ENCODE assay signal across 9 cellular contexts in genomic region chr20:63230800-63231268, GRCh38. TPM values are rescaled to one million over a fixed set of nuclear protein-coding genes. Genes with fewer than 3 reads are reported as not detected.
DNase-seq lines count a peak whose midpoint lies in the region; ATAC-seq and TF ChIP-seq lines count a peak whose summit lies in the region.
"Had no signal": no experiment of that assay in that cellular context is flagged by ENCODE, and none has a peak within 500 bp of the region (broad histone marks: within the 10 kb centered on the region; RNA-seq: fewer than 3 reads in every experiment).

No MANE protein-coding gene starts in this region.

- POLR2A ChIA-PET in RWPE1 (lab: Yijun Ruan, JAX; ENCODE audit: low non-redundant PET) = no interaction called here

- no peak overlapping the region for H3K4me3 ChIP-seq in fibroblast of pulmonary artery (replicated peaks; ENCODE audit: low read depth, low read length)

- peak; percentile 24; the same call in 1 of the 2 replicates for TF ChIP-seq CTCF in GM12874 (IDR thresholded peaks at IDR 0.05; ENCODE audit: insufficient read depth, low read depth, low read length)
- TF ChIP-seq CTCF in RWPE1 (conservative IDR thresholded peaks at IDR 0.05; ENCODE audit: low read depth) = peak; percentile 71
- TF ChIP-seq CTCF in fibroblast of pulmonary artery (IDR thresholded peaks at IDR 0.05; ENCODE audit: low read length, missing control alignments) = peak; percentile 74
- no peak for TF ChIP-seq CTCF in omental fat pad (IDR thresholded peaks at IDR 0.05)

- no peak for DNase-seq in RWPE1 (ENCODE audit: low spot score)
- peak; percentile 73 for DNase-seq in fibroblast of pulmonary artery (ENCODE audit: low read depth)
- no peak for DNase-seq in omental fat pad (ENCODE audit: low spot score)
- no peak for DNase-seq in activated effector memory CD4-positive, alpha-beta T cell treated with anti-CD3 and anti-CD28 coated beads, Interleukin-2, amount 50 U/mL, for 16 hours
- no peak for DNase-seq in NOMO-1 (lab: John Stamatoyannopoulos, UW; ENCODE audit: unreplicated experiment in 2 of 2)

- CTCF ChIA-PET in RWPE1 (lab: Yijun Ruan, JAX) = interaction anchor here (0.6 to 6.8 kb wide), 9 partner anchors 6 to 175 kb away, joined by 3 to 111 read pairs (median 3); no protein-coding TSS in a partner anchor

- no peak overlapping the region for H3K27ac ChIP-seq in RWPE1
- H3K27ac ChIP-seq: KMS-11 had no signal

- ATAC-seq in omental fat pad (ENCODE audit: low FRiP score) (peak; percentile 58), GM18502 (IDR thresholded peaks at IDR 0.05; ENCODE audit: poor library complexity, unreplicated experiment) (no peak), GM21717 (IDR thresholded peaks at IDR 0.05; ENCODE audit: unreplicated experiment) (no peak)

RNA-seq across cellular contexts. Expression of gene BIRC7, which starts 4.9 kb away (rescaled TPM):
- total RNA-seq in omental fat pad = 1 to 10 TPM in 1 of 4 donors, under 1 TPM in 1, not detected in 2; 0.48 to 3.0 TPM

RNA-seq across cellular contexts. Expression of gene YTHDF1, which starts 14.9 kb away (rescaled TPM):
- 10 to 100 TPM; 21.2 to 49.6 (median 25.8) TPM for total RNA-seq in omental fat pad

RNA-seq across cellular contexts. Expression of gene NKAIN4, which starts 23.4 kb away (rescaled TPM):
- total RNA-seq in omental fat pad = not detected

RNA-seq across cellular contexts. Expression of gene ARFGAP1, which starts 41.8 kb away (rescaled TPM):
- 10 to 100 TPM; 29.2 to 59.7 (median 41.3) TPM for total RNA-seq in omental fat pad

Comparison
In these comparisons a context has a peak if more than half of its experiments do, and no peak if none do; other contexts are left out.
1. CTCF ChIP-seq: peak in GM12874 (single experiment), RWPE1 (single experiment) and fibroblast of pulmonary artery (single experiment); none in omental fat pad (0 of 3).